8 cellular contexts compared by ENCODE assay signal in the genomic region with DNA sequence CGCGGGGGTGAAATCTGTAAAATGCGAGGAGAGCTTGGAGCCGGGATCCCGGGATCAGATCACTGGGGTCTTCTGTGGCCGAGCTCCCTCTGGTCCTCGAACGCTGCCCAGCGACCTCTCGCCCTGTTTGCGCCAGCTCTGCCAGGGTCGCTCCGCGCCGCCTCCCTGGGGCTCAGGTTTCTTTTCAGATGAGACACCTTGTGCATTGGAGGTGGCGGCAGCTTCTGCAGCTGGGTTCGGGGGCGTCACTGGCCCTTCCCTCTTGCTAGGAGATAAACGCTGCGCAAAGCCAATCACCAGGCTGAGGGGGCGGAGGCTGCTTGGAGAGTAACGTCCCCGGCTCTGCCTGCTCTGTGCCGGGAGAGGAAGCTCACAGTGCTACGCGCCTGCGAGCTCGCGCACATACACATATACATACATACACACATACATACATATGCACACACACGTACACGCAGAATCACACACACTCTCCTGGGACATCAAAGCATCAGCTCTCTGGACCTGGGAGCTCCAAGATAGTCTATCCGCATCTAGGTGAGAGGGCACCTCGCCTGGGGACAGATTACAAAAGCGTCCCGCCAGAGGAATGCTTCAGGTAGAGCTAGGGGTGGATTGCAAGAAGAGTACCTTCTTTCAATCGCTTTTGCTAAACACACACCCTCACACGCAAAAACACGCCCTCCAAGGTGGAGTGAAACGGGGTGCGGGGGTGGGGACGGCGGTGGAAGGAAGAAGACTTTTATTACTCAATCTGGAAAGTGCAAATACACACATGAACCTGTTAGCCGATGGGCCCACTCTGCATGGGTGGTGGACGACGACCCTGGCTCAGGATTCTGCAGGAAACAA.
DNase-seq lines count a peak whose midpoint lies in the region; ATAC-seq and FAIRE-seq lines count a peak whose summit lies in the region.

A gene with protein sequence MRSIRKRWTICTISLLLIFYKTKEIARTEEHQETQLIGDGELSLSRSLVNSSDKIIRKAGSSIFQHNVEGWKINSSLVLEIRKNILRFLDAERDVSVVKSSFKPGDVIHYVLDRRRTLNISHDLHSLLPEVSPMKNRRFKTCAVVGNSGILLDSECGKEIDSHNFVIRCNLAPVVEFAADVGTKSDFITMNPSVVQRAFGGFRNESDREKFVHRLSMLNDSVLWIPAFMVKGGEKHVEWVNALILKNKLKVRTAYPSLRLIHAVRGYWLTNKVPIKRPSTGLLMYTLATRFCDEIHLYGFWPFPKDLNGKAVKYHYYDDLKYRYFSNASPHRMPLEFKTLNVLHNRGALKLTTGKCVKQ (minus strand): TSS at position 247 of the 852 bp plus-strand sequence. CDS start 327 bp downstream, outside the sequence.

- peaks cover 68% of the 10 kb centered on the region for H3K4me1 Mint-ChIP-seq in central memory CD8-positive, alpha-beta T cell

- peaks cover 42% of the 10 kb centered on the region for H3K36me3 Mint-ChIP-seq in central memory CD8-positive, alpha-beta T cell (ENCODE audit: insufficient read depth)

- H3K27me3 Mint-ChIP-seq in central memory CD8-positive, alpha-beta T cell, result no peaks in the 10 kb centered on the region

- peak; percentile 100 for FAIRE-seq in GM18507 (lab: Jason Lieb, UNC)

- no peaks in the 10 kb centered on the region for H3K9me3 Mint-ChIP-seq in central memory CD8-positive, alpha-beta T cell

- DNase-seq in GM18507 (ENCODE audit: extremely low spot score, insufficient read length, low read depth), result peak; percentile 50
- DNase-seq in NCI-H2196 (lab: John Stamatoyannopoulos, UW; ENCODE audit: unreplicated experiment), result peak; percentile 75
- peak; percentile 82 for DNase-seq in activated CD4-positive, CD25-positive, alpha-beta regulatory T cell treated with anti-CD3 and anti-CD28 coated beads, Interleukin-2, amount 50 U/mL, for 16 hours (ENCODE audit: low read depth, low spot score)
- DNase-seq in central memory CD8-positive, alpha-beta T cell (ENCODE audit: low spot score in 2 of 2), result peak; percentile 78 to 89
- peak; percentile 72 to 74 for DNase-seq in stimulated activated CD4-positive, alpha-beta T cell treated with anti-CD3 and anti-CD28 coated beads, Interleukin-1b, Interleukin-23, amount 100 ng/mL, for 1 hour (ENCODE audit: low read depth in 2 of 2)
- no peak for DNase-seq in GOT3 (lab: John Stamatoyannopoulos, UW)

- peak within 1 kb of the TSS; percentile 98 for H3K27ac Mint-ChIP-seq in central memory CD8-positive, alpha-beta T cell (ENCODE audit: low read depth)

- peak; percentile 67 for ATAC-seq in HG02973 (IDR thresholded peaks at IDR 0.05; ENCODE audit: unreplicated experiment)
- ATAC-seq in central memory CD8-positive, alpha-beta T cell (replicated peaks; ENCODE audit: extremely low read depth, poor library complexity, severe bottlenecking), result peak; percentile 66

- H3K27ac ChIP-seq in layer of hippocampus (ENCODE audit: low read depth, low read length), result peak within 1 kb of the TSS; percentile 5

- peaks cover 4% of the 10 kb centered on the region for H3K27me3 ChIP-seq in layer of hippocampus (ENCODE audit: control insufficient read depth, insufficient read depth, low read length)

- H3K4me3 Mint-ChIP-seq in central memory CD8-positive, alpha-beta T cell, result peak within 1 kb of the TSS; percentile 99
